ENCODE assay signal across 1 cellular context in the genomic region with DNA sequence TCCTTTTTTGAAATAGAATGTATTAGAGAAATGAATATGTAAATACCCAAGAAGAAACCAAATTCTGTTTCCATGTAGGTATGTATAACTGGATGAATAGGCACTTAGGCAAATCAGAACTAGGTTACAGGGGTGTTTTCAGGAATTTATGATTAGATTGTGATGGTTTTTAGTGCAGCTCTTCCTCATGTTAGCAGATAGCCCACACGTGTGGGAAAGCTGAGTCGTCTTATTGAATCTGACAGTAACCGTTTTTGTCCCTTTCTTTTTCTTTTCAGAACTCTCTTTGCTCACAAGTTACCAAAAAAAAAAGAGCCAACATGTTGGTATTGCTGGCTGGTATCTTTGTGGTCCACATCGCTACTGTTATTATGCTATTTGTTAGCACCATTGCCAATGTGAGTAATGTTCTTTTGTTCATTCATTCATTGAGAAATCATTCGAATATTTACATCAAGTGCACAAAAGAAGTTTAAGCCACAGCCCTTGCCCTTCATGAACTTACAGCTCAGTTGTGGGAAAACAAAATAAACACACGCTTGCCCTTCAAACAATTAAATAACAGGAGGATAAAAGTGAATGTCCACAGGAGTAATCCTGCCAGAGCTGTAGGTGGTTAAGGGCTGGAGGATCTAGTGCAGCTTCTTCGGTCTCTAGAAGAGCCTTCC.
TF ChIP-seq lines count a peak whose summit lies in the region.

No MANE protein-coding gene starts in this region.

TF ChIP-seq in SK-N-SH treated with all-trans-retinoic acid at 6 μM for 48 hours, 23 proteins besides CTCF, POLR2A, EP300 and RAD21 (continued from another document):
- no peak for TF ChIP-seq SNAI2 (CRISPR knock-in tag; IDR thresholded peaks at IDR 0.05)
- no peak for TF ChIP-seq TCF4 (CRISPR knock-in tag; IDR thresholded peaks at IDR 0.05; ENCODE audit: borderline replicate concordance)
- TF ChIP-seq ZNF565 (CRISPR knock-in tag; conservative IDR thresholded peaks at IDR 0.05; ENCODE audit: low read depth): no peak
- no peak for TF ChIP-seq BACH2 (CRISPR knock-in tag; IDR thresholded peaks at IDR 0.05; ENCODE audit: borderline replicate concordance)
- no peak for TF ChIP-seq ZFP3 (CRISPR knock-in tag; IDR thresholded peaks at IDR 0.05)
- TF ChIP-seq, protein P1, sequence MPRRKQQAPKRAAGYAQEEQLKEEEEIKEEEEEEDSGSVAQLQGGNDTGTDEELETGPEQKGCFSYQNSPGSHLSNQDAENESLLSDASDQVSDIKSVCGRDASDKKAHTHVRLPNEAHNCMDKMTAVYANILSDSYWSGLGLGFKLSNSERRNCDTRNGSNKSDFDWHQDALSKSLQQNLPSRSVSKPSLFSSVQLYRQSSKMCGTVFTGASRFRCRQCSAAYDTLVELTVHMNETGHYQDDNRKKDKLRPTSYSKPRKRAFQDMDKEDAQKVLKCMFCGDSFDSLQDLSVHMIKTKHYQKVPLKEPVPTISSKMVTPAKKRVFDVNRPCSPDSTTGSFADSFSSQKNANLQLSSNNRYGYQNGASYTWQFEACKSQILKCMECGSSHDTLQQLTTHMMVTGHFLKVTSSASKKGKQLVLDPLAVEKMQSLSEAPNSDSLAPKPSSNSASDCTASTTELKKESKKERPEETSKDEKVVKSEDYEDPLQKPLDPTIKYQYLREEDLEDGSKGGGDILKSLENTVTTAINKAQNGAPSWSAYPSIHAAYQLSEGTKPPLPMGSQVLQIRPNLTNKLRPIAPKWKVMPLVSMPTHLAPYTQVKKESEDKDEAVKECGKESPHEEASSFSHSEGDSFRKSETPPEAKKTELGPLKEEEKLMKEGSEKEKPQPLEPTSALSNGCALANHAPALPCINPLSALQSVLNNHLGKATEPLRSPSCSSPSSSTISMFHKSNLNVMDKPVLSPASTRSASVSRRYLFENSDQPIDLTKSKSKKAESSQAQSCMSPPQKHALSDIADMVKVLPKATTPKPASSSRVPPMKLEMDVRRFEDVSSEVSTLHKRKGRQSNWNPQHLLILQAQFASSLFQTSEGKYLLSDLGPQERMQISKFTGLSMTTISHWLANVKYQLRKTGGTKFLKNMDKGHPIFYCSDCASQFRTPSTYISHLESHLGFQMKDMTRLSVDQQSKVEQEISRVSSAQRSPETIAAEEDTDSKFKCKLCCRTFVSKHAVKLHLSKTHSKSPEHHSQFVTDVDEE (CRISPR knock-in tag; IDR thresholded peaks at IDR 0.05): no peak
- TF ChIP-seq ZNF8 (CRISPR knock-in tag; IDR thresholded peaks at IDR 0.05): no peak
- TF ChIP-seq, protein P2, sequence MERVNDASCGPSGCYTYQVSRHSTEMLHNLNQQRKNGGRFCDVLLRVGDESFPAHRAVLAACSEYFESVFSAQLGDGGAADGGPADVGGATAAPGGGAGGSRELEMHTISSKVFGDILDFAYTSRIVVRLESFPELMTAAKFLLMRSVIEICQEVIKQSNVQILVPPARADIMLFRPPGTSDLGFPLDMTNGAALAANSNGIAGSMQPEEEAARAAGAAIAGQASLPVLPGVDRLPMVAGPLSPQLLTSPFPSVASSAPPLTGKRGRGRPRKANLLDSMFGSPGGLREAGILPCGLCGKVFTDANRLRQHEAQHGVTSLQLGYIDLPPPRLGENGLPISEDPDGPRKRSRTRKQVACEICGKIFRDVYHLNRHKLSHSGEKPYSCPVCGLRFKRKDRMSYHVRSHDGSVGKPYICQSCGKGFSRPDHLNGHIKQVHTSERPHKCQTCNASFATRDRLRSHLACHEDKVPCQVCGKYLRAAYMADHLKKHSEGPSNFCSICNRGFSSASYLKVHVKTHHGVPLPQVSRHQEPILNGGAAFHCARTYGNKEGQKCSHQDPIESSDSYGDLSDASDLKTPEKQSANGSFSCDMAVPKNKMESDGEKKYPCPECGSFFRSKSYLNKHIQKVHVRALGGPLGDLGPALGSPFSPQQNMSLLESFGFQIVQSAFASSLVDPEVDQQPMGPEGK (CRISPR knock-in tag; IDR thresholded peaks at IDR 0.05; ENCODE audit: borderline replicate concordance): no peak
- TF ChIP-seq, protein P3, sequence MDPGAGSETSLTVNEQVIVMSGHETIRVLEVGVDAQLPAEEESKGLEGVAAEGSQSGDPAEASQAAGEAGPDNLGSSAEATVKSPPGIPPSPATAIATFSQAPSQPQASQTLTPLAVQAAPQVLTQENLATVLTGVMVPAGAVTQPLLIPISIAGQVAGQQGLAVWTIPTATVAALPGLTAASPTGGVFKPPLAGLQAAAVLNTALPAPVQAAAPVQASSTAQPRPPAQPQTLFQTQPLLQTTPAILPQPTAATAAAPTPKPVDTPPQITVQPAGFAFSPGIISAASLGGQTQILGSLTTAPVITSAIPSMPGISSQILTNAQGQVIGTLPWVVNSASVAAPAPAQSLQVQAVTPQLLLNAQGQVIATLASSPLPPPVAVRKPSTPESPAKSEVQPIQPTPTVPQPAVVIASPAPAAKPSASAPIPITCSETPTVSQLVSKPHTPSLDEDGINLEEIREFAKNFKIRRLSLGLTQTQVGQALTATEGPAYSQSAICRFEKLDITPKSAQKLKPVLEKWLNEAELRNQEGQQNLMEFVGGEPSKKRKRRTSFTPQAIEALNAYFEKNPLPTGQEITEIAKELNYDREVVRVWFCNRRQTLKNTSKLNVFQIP (CRISPR knock-in tag; IDR thresholded peaks at IDR 0.05; ENCODE audit: borderline replicate concordance, low read depth): no peak
- TF ChIP-seq ISL1 (CRISPR knock-in tag; IDR thresholded peaks at IDR 0.05): no peak
